ENCODE assay signal across 11 cellular contexts in genomic region chr17:56754523-56755208, GRCh38.
A peak's percentile ranks its signal among the peaks of the same experiment; 100 is the strongest.
DNase-seq lines count a peak whose midpoint lies in the region; ATAC-seq and TF ChIP-seq lines count a peak whose summit lies in the region.
"Had no signal": no experiment of that assay in that cellular context is flagged by ENCODE, and none has a peak within 500 bp of the region (broad histone marks: within the 10 kb centered on the region; RNA-seq: fewer than 3 reads in every experiment).

No MANE protein-coding gene starts in this region.

- H3K14ac ChIP-seq in IMR-90 (replicated peaks; ENCODE audit: low read depth, low read length) = peak overlapping the region; percentile 75

- WGBS in IMR-90 (ENCODE audit: extremely low coverage in 2 of 2, insufficient read length in 1 of 2), 2 experiments = 60% methylated on average over 1 of the region's 8 CpGs; no CpG with 5 or more reads in 1 of the 2 experiments

- peak overlapping the region; percentile 91 for H4K91ac ChIP-seq in IMR-90 (ENCODE audit: insufficient read depth, low read depth, low read length)

- peak overlapping the region; percentile 84 for H3K27ac ChIP-seq in IMR-90 (ENCODE audit: insufficient read depth, low read length)

- no peak for TF ChIP-seq CTCF in IMR-90 (conservative IDR thresholded peaks at IDR 0.05; ENCODE audit: low read depth, low read length)
- TF ChIP-seq CTCF in WTC11 (IDR thresholded peaks at IDR 0.05) = no peak

- dilution Hi-C loops in IMR-90 (cut with HindIII; ENCODE audit: low sequenced_read_pairs, unreplicated experiment) = no loop called here

- no peaks in the 10 kb centered on the region for H3K27me3 ChIP-seq in IMR-90 (ENCODE audit: control insufficient read depth, insufficient read depth, low read length)

- peak overlapping the region; percentile 91 for H2BK120ac ChIP-seq in IMR-90 (ENCODE audit: low read depth, low read length)

- peaks cover 20% of the 10 kb centered on the region for H3K9me1 ChIP-seq in IMR-90 (ENCODE audit: insufficient read depth, low read length)

- H3K36me3 Mint-ChIP-seq in WTC11 (no peaks in the 10 kb centered on the region), T-helper 17 cell (ENCODE audit: low read depth) (no peaks in the 10 kb centered on the region)

- H3K36me3 ChIP-seq in IMR-90 (ENCODE audit: control insufficient read depth, insufficient read depth, low read length) = no peaks in the 10 kb centered on the region

- 0 out of 4 replicates have a peak, but pooled peaks cover 0 to 4% of the 10 kb centered on the region in 2 experiments for H3K79me1 ChIP-seq in IMR-90 (ENCODE audit: low read depth in 1 of 2, low read length in 2 of 2)

- H2AK5ac ChIP-seq in IMR-90 (ENCODE audit: low read depth, low read length) = peak overlapping the region; percentile 93

- H4K20me1 ChIP-seq in IMR-90 (ENCODE audit: insufficient read depth, low read length) = no peaks in the 10 kb centered on the region

- peak overlapping the region; percentile 93 for H4K5ac ChIP-seq in IMR-90 (ENCODE audit: low read depth, low read length)

- no TSS peak for BruUV-seq in IMR-90 (replicated peaks; lab: Mats Ljungman, UMichigan)

- intact Hi-C loops in IMR-90 (cut with micrococcal nuclease) = no loop called here

- H3K23ac ChIP-seq in IMR-90 (ENCODE audit: low read depth, low read length) = peak overlapping the region; percentile 26

- H3K4me1 Mint-ChIP-seq in WTC11 (peaks cover 7% of the 10 kb centered on the region), T-helper 17 cell (peaks cover 6% of the 10 kb centered on the region)

- H3K4ac ChIP-seq in IMR-90 (ENCODE audit: low read depth, low read length) = peak overlapping the region; percentile 75

- H2BK15ac ChIP-seq in IMR-90 (ENCODE audit: low read depth, low read length) = peak overlapping the region; percentile 53; the same call in 2 of the 3 replicates

- H3K4me2 ChIP-seq in IMR-90 (ENCODE audit: low read depth, low read length) = no peak overlapping the region; the same call in 1 of the 2 replicates

- DNase-seq in EH (ENCODE audit: low read depth) (peak; percentile 89), IMR-90 (peak; percentile 56), WTC11 (ENCODE audit: low spot score) (no peak), lung microvascular endothelial cell (ENCODE audit: low read depth in 2 of 2) (peak; percentile 64 to 71), T-helper 17 cell (no peak)

- no peak for TF ChIP-seq POLR2A in IMR-90 (IDR thresholded peaks at IDR 0.05; ENCODE audit: low read depth, low read length)

- H3K27ac Mint-ChIP-seq in WTC11 = no peak overlapping the region
- no peak overlapping the region for H3K27ac Mint-ChIP-seq in T-helper 17 cell

- no peak overlapping the region for H3K4me3 ChIP-seq in IMR-90 (ENCODE audit: insufficient read depth, low read depth, low read length)
- H3K4me3 ChIP-seq: GM12878, lung had no signal

- peak overlapping the region; percentile 79 for H2BK5ac ChIP-seq in IMR-90 (ENCODE audit: low read depth, low read length, poor library complexity, severe bottlenecking)

- ATAC-seq in IMR-90 (ENCODE audit: low read depth) (peak; percentile 57), WTC11 (peak; percentile 62), GM21447 (IDR thresholded peaks at IDR 0.05; ENCODE audit: unreplicated experiment) (no peak), T-helper 17 cell (no peak), GM21723 (IDR thresholded peaks at IDR 0.05; ENCODE audit: unreplicated experiment) (no peak), GM19324 (IDR thresholded peaks at IDR 0.05; ENCODE audit: low FRiP score, unreplicated experiment) (no peak)
- ATAC-seq: GM12878, Right ventricle myocardium inferior had no signal

- H3K4me1 ChIP-seq in IMR-90 (ENCODE audit: control insufficient read depth, insufficient read depth, low read length) = peaks cover 26% of the 10 kb centered on the region

- H4K8ac ChIP-seq in IMR-90 (ENCODE audit: low read depth in 2 of 2, low read length in 2 of 2) = peak overlapping the region; percentile 84 to 96

- no peak overlapping the region for H3K4me3 Mint-ChIP-seq in WTC11
- H3K4me3 Mint-ChIP-seq in T-helper 17 cell = no peak overlapping the region

- POLR2A ChIA-PET in IMR-90 (lab: Charles Lee; ENCODE audit: unreplicated experiment) (interaction anchor here (0.6 kb wide), 3 partner anchors 17 to 372 kb away, joined by 3 to 6 read pairs (median 4); no protein-coding TSS in a partner anchor), WTC11 (lab: Charles Lee) (no interaction called here)

- peak overlapping the region; percentile 53 for H2AK9ac ChIP-seq in IMR-90 (replicated peaks; ENCODE audit: low read depth, low read length, poor library complexity)

- peak overlapping the region; percentile 99 for H2BK20ac ChIP-seq in IMR-90 (ENCODE audit: low read depth, low read length)

- peaks cover 5% of the 10 kb centered on the region for H3K9me3 Mint-ChIP-seq in WTC11

- no peaks in the 10 kb centered on the region for H3K9me3 ChIP-seq in IMR-90 (ENCODE audit: control insufficient read depth, insufficient read depth, low read length)
- no peaks in the 10 kb centered on the region for H3K9me3 ChIP-seq in T-helper 17 cell (ENCODE audit: control insufficient read depth, low read length, poor library complexity, severe bottlenecking)

- TF ChIP-seq RAD21 in IMR-90 (IDR thresholded peaks at IDR 0.05; ENCODE audit: low read length) = no peak

- peak overlapping the region; percentile 58; the same call in 1 of the 2 replicates for H3K56ac ChIP-seq in IMR-90 (ENCODE audit: extremely low read depth, insufficient read depth, low read length)

- H3K27me3 Mint-ChIP-seq in WTC11 (ENCODE audit: low read depth) (no peaks in the 10 kb centered on the region), T-helper 17 cell (peaks cover 34% of the 10 kb centered on the region)

- H3K18ac ChIP-seq in IMR-90 (ENCODE audit: low read depth, low read length) = peak overlapping the region; percentile 98

- CTCF ChIA-PET in IMR-90 (lab: Yijun Ruan, JAX) = interaction anchor here (0.6 to 1.9 kb wide), 5 partner anchors 25 to 1136 kb away, joined by 3 to 8 read pairs (median 3); no protein-coding TSS in a partner anchor
- CTCF ChIA-PET in WTC11 (lab: Charles Lee) = interaction anchor here (1.4 kb wide), 1 partner anchor 39 kb away, joined by 3 read pairs; no protein-coding TSS in a partner anchor

- H2AFZ ChIP-seq in IMR-90 (replicated peaks; ENCODE audit: low read length, poor library complexity) = peak overlapping the region; percentile 62

- H3K9ac ChIP-seq in IMR-90 (ENCODE audit: low read depth, low read length) = peak overlapping the region; percentile 60

- in situ Hi-C loops in IMR-90 (cut with MboI; ENCODE audit: low sequenced_read_pairs) = no loop called here

TF ChIP-seq in IMR-90, 13 proteins besides CTCF, POLR2A, EP300 and RAD21 (continues in another document):
- TF ChIP-seq FOS (IDR thresholded peaks at IDR 0.05; ENCODE audit: low read depth, low read length) (no peak), NFE2L2 (IDR thresholded peaks at IDR 0.05; ENCODE audit: low read depth, low read length) (no peak), ELK1 (IDR thresholded peaks at IDR 0.05; ENCODE audit: borderline replicate concordance, low read depth, low read length) (no peak), CEBPB (IDR thresholded peaks at IDR 0.05; ENCODE audit: low read depth, low read length) (no peak), RFX5 (IDR thresholded peaks at IDR 0.05; ENCODE audit: low read depth, low read length) (no peak), BHLHE40 (IDR thresholded peaks at IDR 0.05; ENCODE audit: low read depth, low read length) (no peak)
- TF ChIP-seq, protein P1, sequence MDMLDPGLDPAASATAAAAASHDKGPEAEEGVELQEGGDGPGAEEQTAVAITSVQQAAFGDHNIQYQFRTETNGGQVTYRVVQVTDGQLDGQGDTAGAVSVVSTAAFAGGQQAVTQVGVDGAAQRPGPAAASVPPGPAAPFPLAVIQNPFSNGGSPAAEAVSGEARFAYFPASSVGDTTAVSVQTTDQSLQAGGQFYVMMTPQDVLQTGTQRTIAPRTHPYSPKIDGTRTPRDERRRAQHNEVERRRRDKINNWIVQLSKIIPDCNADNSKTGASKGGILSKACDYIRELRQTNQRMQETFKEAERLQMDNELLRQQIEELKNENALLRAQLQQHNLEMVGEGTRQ (IDR thresholded peaks at IDR 0.05; ENCODE audit: low read depth, low read length) = no peak

TF ChIP-seq in WTC11, 78 proteins besides CTCF, POLR2A, EP300 and RAD21:
- TF ChIP-seq ZBTB21 (CRISPR knock-in tag; IDR thresholded peaks at IDR 0.05; ENCODE audit: borderline replicate concordance) (no peak), CREB1 (CRISPR knock-in tag; IDR thresholded peaks at IDR 0.05) (no peak), SMAD3 (CRISPR knock-in tag; IDR thresholded peaks at IDR 0.05; ENCODE audit: borderline replicate concordance) (no peak), NFYB (CRISPR knock-in tag; conservative IDR thresholded peaks at IDR 0.05; ENCODE audit: low read depth) (no peak)
TF ChIP-seq in WTC11: peak in this region for 0.

Comparison
In these comparisons a context has a peak if more than half of its experiments do, and no peak if none do; other contexts are left out.
1. DNase-seq: peak in EH (single experiment), IMR-90 (single experiment) and lung microvascular endothelial cell (2 of 2); none in WTC11 (single experiment) and T-helper 17 cell (0 of 3).
2. ATAC-seq: peak in IMR-90 (single experiment) and WTC11 (single experiment); none in GM21447 (single experiment), T-helper 17 cell (single experiment), GM21723 (single experiment) and GM19324 (single experiment).